1 cellular context compared by ENCODE assay signal in the genomic region with DNA sequence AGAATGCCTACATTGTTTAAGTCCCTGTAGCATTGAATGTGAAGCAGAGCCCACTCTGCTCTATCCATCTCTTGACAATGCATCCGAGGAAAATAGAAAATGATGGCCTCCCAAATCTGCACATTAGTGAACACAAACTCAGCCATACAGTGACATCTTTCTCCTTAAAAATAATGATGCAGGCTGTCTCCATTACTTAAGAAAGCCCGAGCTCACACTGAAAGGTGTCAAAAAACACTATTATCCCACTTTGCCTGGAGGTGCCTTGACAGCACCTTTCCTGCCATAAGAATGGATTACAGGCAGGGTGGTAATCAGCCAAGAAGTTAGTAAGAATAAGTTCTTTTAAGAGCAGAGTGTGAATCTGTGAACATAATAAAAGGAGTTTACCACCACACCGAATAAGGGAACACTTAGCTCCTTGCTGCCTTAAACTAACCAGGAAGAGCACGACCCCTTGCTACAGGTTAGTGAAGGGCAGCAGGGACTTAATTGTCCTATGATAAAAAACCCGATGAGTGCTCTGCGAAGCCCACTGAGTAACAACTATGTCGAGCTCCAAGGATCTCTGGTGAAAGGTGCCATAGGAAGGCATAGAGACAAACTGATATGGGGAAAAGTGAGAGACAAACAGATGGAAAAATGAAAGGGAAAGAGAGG.
A peak's percentile ranks its signal among the peaks of the same experiment; 100 is the strongest.
TF ChIP-seq lines count a peak whose summit lies in the region.

No MANE protein-coding gene starts in this region.

TF ChIP-seq in neural cell, 6 proteins besides CTCF, POLR2A, EP300 and RAD21 (continued from another document):
- TF ChIP-seq, protein P1, sequence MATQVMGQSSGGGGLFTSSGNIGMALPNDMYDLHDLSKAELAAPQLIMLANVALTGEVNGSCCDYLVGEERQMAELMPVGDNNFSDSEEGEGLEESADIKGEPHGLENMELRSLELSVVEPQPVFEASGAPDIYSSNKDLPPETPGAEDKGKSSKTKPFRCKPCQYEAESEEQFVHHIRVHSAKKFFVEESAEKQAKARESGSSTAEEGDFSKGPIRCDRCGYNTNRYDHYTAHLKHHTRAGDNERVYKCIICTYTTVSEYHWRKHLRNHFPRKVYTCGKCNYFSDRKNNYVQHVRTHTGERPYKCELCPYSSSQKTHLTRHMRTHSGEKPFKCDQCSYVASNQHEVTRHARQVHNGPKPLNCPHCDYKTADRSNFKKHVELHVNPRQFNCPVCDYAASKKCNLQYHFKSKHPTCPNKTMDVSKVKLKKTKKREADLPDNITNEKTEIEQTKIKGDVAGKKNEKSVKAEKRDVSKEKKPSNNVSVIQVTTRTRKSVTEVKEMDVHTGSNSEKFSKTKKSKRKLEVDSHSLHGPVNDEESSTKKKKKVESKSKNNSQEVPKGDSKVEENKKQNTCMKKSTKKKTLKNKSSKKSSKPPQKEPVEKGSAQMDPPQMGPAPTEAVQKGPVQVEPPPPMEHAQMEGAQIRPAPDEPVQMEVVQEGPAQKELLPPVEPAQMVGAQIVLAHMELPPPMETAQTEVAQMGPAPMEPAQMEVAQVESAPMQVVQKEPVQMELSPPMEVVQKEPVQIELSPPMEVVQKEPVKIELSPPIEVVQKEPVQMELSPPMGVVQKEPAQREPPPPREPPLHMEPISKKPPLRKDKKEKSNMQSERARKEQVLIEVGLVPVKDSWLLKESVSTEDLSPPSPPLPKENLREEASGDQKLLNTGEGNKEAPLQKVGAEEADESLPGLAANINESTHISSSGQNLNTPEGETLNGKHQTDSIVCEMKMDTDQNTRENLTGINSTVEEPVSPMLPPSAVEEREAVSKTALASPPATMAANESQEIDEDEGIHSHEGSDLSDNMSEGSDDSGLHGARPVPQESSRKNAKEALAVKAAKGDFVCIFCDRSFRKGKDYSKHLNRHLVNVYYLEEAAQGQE (IDR thresholded peaks at IDR 0.05; ENCODE audit: borderline replicate concordance) = peak; percentile 17
- TF ChIP-seq EZH2 (IDR thresholded peaks at IDR 0.05; ENCODE audit: borderline replicate concordance, insufficient read depth, low read length, poor library complexity, severe bottlenecking) (no peak), POLR2AphosphoS5 (IDR thresholded peaks at IDR 0.05) (peak; percentile 42), TAF1 (IDR thresholded peaks at IDR 0.05; ENCODE audit: low read depth) (no peak), SMC3 (conservative IDR thresholded peaks at IDR 0.05; ENCODE audit: poor library complexity) (no peak)
TF ChIP-seq in neural cell: peak in this region for 2.
